25 cellular contexts compared by ENCODE assay signal in the genomic region with DNA sequence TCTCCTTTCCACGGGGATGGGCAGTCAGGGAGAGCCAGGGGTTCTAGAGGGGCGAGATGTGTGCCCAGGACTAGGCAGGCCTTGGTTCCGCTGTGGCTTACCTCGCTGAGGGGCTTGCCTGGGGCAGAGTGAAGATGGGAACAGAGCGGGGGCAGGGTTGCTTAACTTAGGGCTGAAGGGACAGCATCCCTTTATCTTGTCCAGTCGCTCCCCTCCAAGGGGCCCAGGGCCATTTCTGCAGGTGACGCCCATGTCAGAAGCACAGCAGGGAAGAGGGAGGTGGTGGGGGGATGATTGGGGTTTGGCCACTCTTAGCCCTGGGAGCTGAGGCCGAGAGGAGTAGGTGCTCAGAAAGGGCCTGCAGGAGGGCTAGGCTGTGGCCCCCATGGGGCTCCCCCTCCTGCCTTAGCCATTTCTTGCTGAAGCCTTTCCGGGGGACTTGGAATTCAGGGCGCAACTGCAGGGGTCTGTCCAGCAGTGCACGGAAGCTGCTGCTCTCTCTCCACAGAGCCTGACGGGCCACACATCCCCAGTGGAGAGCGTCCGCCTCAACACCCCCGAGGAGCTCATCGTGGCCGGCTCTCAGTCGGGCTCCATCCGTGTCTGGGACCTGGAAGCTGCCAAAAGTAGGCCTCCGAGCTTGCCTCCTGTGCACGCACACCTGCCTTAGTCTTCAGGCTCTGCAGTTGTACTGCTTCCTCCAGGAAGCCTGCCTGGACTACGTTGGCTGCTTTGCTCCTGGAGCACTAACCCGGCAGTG. TPM values are rescaled to one million over a fixed set of nuclear protein-coding genes. Genes with fewer than 3 reads are reported as not detected.
"Had no signal": no experiment of that assay in that cellular context is flagged by ENCODE, and none has a peak within 500 bp of the region (broad histone marks: within the 10 kb centered on the region; RNA-seq: fewer than 3 reads in every experiment).

No MANE protein-coding gene starts in this region.

- H3K4me1 ChIP-seq: upper lobe of right lung had no signal

- H3K4me2 ChIP-seq: hepatocyte had no signal

- H3K4me1 Mint-ChIP-seq: memory B cell had no signal

- H3K27ac Mint-ChIP-seq: activated CD8-positive, alpha-beta T cell treated with anti-CD3 and anti-CD28 coated beads, Interleukin-2, amount 10 ng/mL, durations not matched to agents 7 days and 5 days; activated T-helper 1 cell treated with anti-CD3 and anti-CD28 coated beads, Interleukin-12 subunit alpha, Interleukin-12 subunit beta, Interleukin-2, Interleukin-4 antibody, amounts not matched to agents 30 ng/mL and 10 ng/mL and 1 ng/mL, durations not matched to agents 14 hours and 24 hours and 36 hours; immature natural killer cell; memory B cell; progenitor cell of endocrine pancreas had no signal

- DNase-seq: activated CD4-positive, alpha-beta T cell treated with anti-CD3 and anti-CD28 coated beads, Interleukin-2, amount 50 U/mL, for 1 hour; activated CD4-positive, CD25-positive, alpha-beta regulatory T cell treated with anti-CD3 and anti-CD28 coated beads, Interleukin-2, amount 50 U/mL, for 72 hours; activated CD8-positive, alpha-beta T cell treated with anti-CD3 and anti-CD28 coated beads, Interleukin-2, amount 10 ng/mL, durations not matched to agents 7 days and 5 days; activated gamma-delta T cell; central memory CD4-positive, alpha-beta T cell; effector memory CD4-positive, alpha-beta T cell; foreskin melanocyte; immature natural killer cell; retina; stimulated activated CD4-positive, alpha-beta T cell treated with anti-CD3 and anti-CD28 coated beads, Interleukin-4, amount 100 ng/mL, for 1 hour; stimulated activated naive CD4-positive, alpha-beta T cell treated with Interleukin-2 at 50 U/mL for 16 hours; T-helper 2 cell; upper lobe of right lung had no signal

- H3K4me3 ChIP-seq: hepatocyte, thoracic aorta, upper lobe of right lung had no signal

- H2AFZ ChIP-seq: hepatocyte had no signal

- H3K36me3 Mint-ChIP-seq: activated naive CD4-positive, alpha-beta T cell treated with anti-CD3 and anti-CD28 coated beads, Interleukin-2, amount 50 U/mL, for 72 hours had no signal

- H3K79me2 ChIP-seq: hepatocyte had no signal

- H3K27ac ChIP-seq: hepatocyte, thoracic aorta, upper lobe of right lung had no signal

- H3K9me3 ChIP-seq: thoracic aorta, upper lobe of right lung had no signal

- ATAC-seq: activated CD8-positive, alpha-beta T cell treated with anti-CD3 and anti-CD28 coated beads, Interleukin-2, amount 10 ng/mL, durations not matched to agents 7 days and 5 days; activated naive CD4-positive, alpha-beta T cell treated with anti-CD3 and anti-CD28 coated beads, Interleukin-2, amount 50 U/mL, for 72 hours; esophagus mucosa; upper lobe of right lung had no signal

- H3K27me3 ChIP-seq: hepatocyte, upper lobe of right lung had no signal

- H3K4me3 Mint-ChIP-seq: activated CD8-positive, alpha-beta T cell treated with anti-CD3 and anti-CD28 coated beads, Interleukin-2, amount 10 ng/mL, durations not matched to agents 7 days and 5 days; activated T-helper 1 cell treated with anti-CD3 and anti-CD28 coated beads, Interleukin-12 subunit alpha, Interleukin-12 subunit beta, Interleukin-2, Interleukin-4 antibody, amounts not matched to agents 30 ng/mL and 10 ng/mL and 1 ng/mL, durations not matched to agents 14 hours and 24 hours and 36 hours; brain; immature natural killer cell; memory B cell had no signal

- H3K9me3 Mint-ChIP-seq: activated naive CD4-positive, alpha-beta T cell treated with anti-CD3 and anti-CD28 coated beads, Interleukin-2, amount 50 U/mL, for 72 hours; activated T-helper 1 cell treated with anti-CD3 and anti-CD28 coated beads, Interleukin-12 subunit alpha, Interleukin-12 subunit beta, Interleukin-2, Interleukin-4 antibody, amounts not matched to agents 30 ng/mL and 10 ng/mL and 1 ng/mL, durations not matched to agents 14 hours and 24 hours and 36 hours; immature natural killer cell; memory B cell; nephron had no signal

- H3K27me3 Mint-ChIP-seq: brain, memory B cell, progenitor cell of endocrine pancreas had no signal

RNA-seq across cellular contexts. Expression of a gene that starts 49.5 kb away (rescaled TPM):
- total RNA-seq: activated naive CD4-positive, alpha-beta T cell treated with anti-CD3 and anti-CD28 coated beads, Interleukin-2, amount 50 U/mL, for 72 hours; activated T-helper 1 cell treated with anti-CD3 and anti-CD28 coated beads, Interleukin-12 subunit alpha, Interleukin-12 subunit beta, Interleukin-2, Interleukin-4 antibody, amounts not matched to agents 30 ng/mL and 10 ng/mL and 1 ng/mL, durations not matched to agents 14 hours and 24 hours and 36 hours; aorta; esophagus mucosa; lower leg skin; myocyte; thoracic aorta; upper lobe of right lung had no signal
- polyA plus RNA-seq: immature natural killer cell had no signal
